ENCODE assay signal across 20 cellular contexts in genomic region chr5:14077501-14077900, GRCh38.
DNase-seq lines count a peak whose midpoint lies in the region; ATAC-seq, FAIRE-seq and TF ChIP-seq lines count a peak whose summit lies in the region.
"Had no signal": no experiment of that assay in that cellular context is flagged by ENCODE, and none has a peak within 500 bp of the region (broad histone marks: within the 10 kb centered on the region; RNA-seq: fewer than 3 reads in every experiment).

No MANE protein-coding gene starts in this region.

- no peak overlapping the region for H2BK12ac ChIP-seq in H1 (ENCODE audit: low read depth, low read length)

- no peaks in the 10 kb centered on the region for H3K36me3 ChIP-seq in IMR-90 (ENCODE audit: control insufficient read depth, insufficient read depth, low read length)
- no peaks in the 10 kb centered on the region for H3K36me3 ChIP-seq in H1 (ENCODE audit: control insufficient read depth in 2 of 4, insufficient read depth in 4 of 4, low read length in 3 of 4)
- no peaks in the 10 kb centered on the region for H3K36me3 ChIP-seq in mesendoderm (ENCODE audit: control insufficient read depth, insufficient read depth, low read length)
- H3K36me3 ChIP-seq in suprapubic skin, result no peaks in the 10 kb centered on the region
- H3K36me3 ChIP-seq: HAP-1 had no signal

- 85% methylated on average over 5 of the region's 8 CpGs; no CpG with 5 or more reads in 1 of the 2 experiments for WGBS in IMR-90 (ENCODE audit: extremely low coverage in 2 of 2, insufficient read length in 1 of 2), 2 experiments
- WGBS in H1 (ENCODE audit: extremely low coverage in 1 of 2, insufficient coverage in 1 of 2, insufficient read length in 1 of 2, insufficient replicate concordance in 2 of 2, low coverage in 1 of 2, low lambda C conversion rate in 2 of 2, missing lambda C conversion rate in 1 of 2), 2 experiments, result 92% methylated on average over 8 of the region's 8 CpGs; no CpG with 5 or more reads in 1 of the 2 experiments
- no CpG with 5 or more reads among the region's 8 CpGs for WGBS in mesendoderm (ENCODE audit: extremely low coverage, insufficient coverage, low lambda C conversion rate)
- WGBS in suprapubic skin, result 92% methylated on average over 8 of the region's 8 CpGs

- no peak for TF ChIP-seq EP300 in H1 (IDR thresholded peaks at IDR 0.05; ENCODE audit: borderline replicate concordance in 1 of 2, low read depth in 2 of 2, low read length in 2 of 2)
- TF ChIP-seq EP300 in suprapubic skin (IDR thresholded peaks at IDR 0.05), result no peak

- TF ChIP-seq CTCF in IMR-90 (conservative IDR thresholded peaks at IDR 0.05; ENCODE audit: low read depth, low read length) (no peak), H1 (IDR thresholded peaks at IDR 0.05; ENCODE audit: control extremely low read depth in 1 of 3, insufficient read depth in 1 of 3, low read depth in 1 of 3, low read length in 3 of 3) (no peak), suprapubic skin (IDR thresholded peaks at IDR 0.05) (no peak)

- no peak overlapping the region for H2BK5ac ChIP-seq in IMR-90 (ENCODE audit: low read depth, low read length, poor library complexity, severe bottlenecking)
- no peak overlapping the region for H2BK5ac ChIP-seq in H1 (ENCODE audit: low read depth, low read length)
- no peak overlapping the region for H2BK5ac ChIP-seq in mesendoderm (ENCODE audit: low read length)

- no peaks in the 10 kb centered on the region for H4K20me1 ChIP-seq in IMR-90 (ENCODE audit: insufficient read depth, low read length)
- no peaks in the 10 kb centered on the region for H4K20me1 ChIP-seq in H1 (replicated peaks in 1 of 2; ENCODE audit: control insufficient read depth in 1 of 2, insufficient read depth in 2 of 2, low read length in 2 of 2)

- DNase-seq in IMR-90 (no peak), H1 (ENCODE audit: low read depth in 1 of 2, low spot score in 2 of 2) (no peak), mesendoderm (peak; percentile 5), suprapubic skin (ENCODE audit: low spot score in 2 of 2) (no peak), CD1c-positive myeloid dendritic cell (ENCODE audit: extremely low spot score) (no peak), epidermal melanocyte (ENCODE audit: insufficient read length, low spot score) (no peak)
- DNase-seq in activated CD4-positive, CD25-positive, alpha-beta regulatory T cell treated with anti-CD3 and anti-CD28 coated beads, Interleukin-2, amount 50 U/mL, for 72 hours, result no peak
- DNase-seq: C1 segment of cervical spinal cord; Caco-2; CD4-positive, CD25-positive, alpha-beta regulatory T cell; CD8-positive, alpha-beta T cell; DMS153; DND-41; GDM1; GM23248; HFFc6 had no signal

- dilution Hi-C loops in IMR-90 (cut with HindIII; ENCODE audit: low sequenced_read_pairs, unreplicated experiment), result no loop called here

- H4K5ac ChIP-seq in IMR-90 (ENCODE audit: low read depth, low read length), result no peak overlapping the region
- H4K5ac ChIP-seq in H1 (ENCODE audit: insufficient read length, low read depth, low read length), result no peak overlapping the region
- no peak overlapping the region for H4K5ac ChIP-seq in mesendoderm (ENCODE audit: low read length)

- CTCF ChIA-PET in IMR-90 (lab: Yijun Ruan, JAX) (no interaction called here), H1 (lab: Charles Lee; ENCODE audit: partially characterized antibody) (interaction anchor here (0.7 to 2.0 kb wide), 7 partner anchors 8 to 524 kb away, joined by 3 to 9 read pairs (median 4); no protein-coding TSS in a partner anchor)

- no peaks in the 10 kb centered on the region for H3K23me2 ChIP-seq in H1 (ENCODE audit: low read depth, low read length)

- TF ChIP-seq RAD21 in IMR-90 (IDR thresholded peaks at IDR 0.05; ENCODE audit: low read length) (no peak), H1 (IDR thresholded peaks at IDR 0.05 in 1 of 2, conservative IDR thresholded peaks at IDR 0.05 in 1 of 2; ENCODE audit: low read depth in 2 of 2, low read length in 2 of 2) (no peak)

- no peaks in the 10 kb centered on the region for H3K79me2 ChIP-seq in H1 (ENCODE audit: control insufficient read depth in 1 of 2, insufficient read depth in 2 of 2, low read length in 2 of 2)
- H3K79me2 ChIP-seq in mesendoderm (ENCODE audit: control insufficient read depth, insufficient read depth, low read length), result no peaks in the 10 kb centered on the region

- no peak overlapping the region for H3K4me2 ChIP-seq in IMR-90 (ENCODE audit: low read depth, low read length)
- H3K4me2 ChIP-seq in H1 (ENCODE audit: insufficient read depth in 1 of 2, low read depth in 2 of 2, low read length in 2 of 2), result no peak overlapping the region
- no peak overlapping the region for H3K4me2 ChIP-seq in mesendoderm (ENCODE audit: low read length)

- TF ChIP-seq POLR2A in IMR-90 (IDR thresholded peaks at IDR 0.05; ENCODE audit: low read depth, low read length) (no peak), H1 (IDR thresholded peaks at IDR 0.05; ENCODE audit: control extremely low read depth in 1 of 2, low read depth in 2 of 2, low read length in 2 of 2) (no peak), suprapubic skin (IDR thresholded peaks at IDR 0.05) (no peak)

- peak overlapping the region; percentile 8; the same call in 1 of the 2 replicates for H2AK5ac ChIP-seq in IMR-90 (ENCODE audit: low read depth, low read length)
- no peak overlapping the region for H2AK5ac ChIP-seq in H1 (ENCODE audit: low read depth, low read length)
- no peak overlapping the region for H2AK5ac ChIP-seq in mesendoderm (ENCODE audit: low read length)

- intact Hi-C loops in IMR-90 (cut with micrococcal nuclease), result no loop called here

- H2AFZ ChIP-seq in IMR-90 (replicated peaks; ENCODE audit: low read length, poor library complexity) (no peak overlapping the region), H1 (ENCODE audit: low read length) (peak overlapping the region; percentile 96; the same call in 1 of the 2 replicates)
- H2AFZ ChIP-seq: GM23248 had no signal

- H4K8ac ChIP-seq in IMR-90 (ENCODE audit: low read depth in 2 of 2, low read length in 2 of 2), result no peak overlapping the region
- H4K8ac ChIP-seq in H1 (ENCODE audit: extremely low read depth, insufficient read depth, low read length), result no peak overlapping the region
- no peak overlapping the region for H4K8ac ChIP-seq in mesendoderm (ENCODE audit: low read depth, low read length)

- H2AK9ac ChIP-seq in IMR-90 (replicated peaks; ENCODE audit: low read depth, low read length, poor library complexity), result peak overlapping the region; percentile 34

- no peaks in the 10 kb centered on the region for H3K79me1 ChIP-seq in IMR-90 (ENCODE audit: low read depth in 1 of 2, low read length in 2 of 2)
- no peaks in the 10 kb centered on the region for H3K79me1 ChIP-seq in H1 (ENCODE audit: low read depth, low read length)
- no peaks in the 10 kb centered on the region for H3K79me1 ChIP-seq in mesendoderm (ENCODE audit: low read length)

- H3K4me1 ChIP-seq in IMR-90 (ENCODE audit: control insufficient read depth, insufficient read depth, low read length) (no peaks in the 10 kb centered on the region), H1 (replicated peaks in 1 of 4; ENCODE audit: control insufficient read depth in 3 of 4, insufficient read depth in 4 of 4, low read length in 3 of 4) (no peaks in the 10 kb centered on the region), mesendoderm (ENCODE audit: control insufficient read depth, low read depth, low read length) (no peaks in the 10 kb centered on the region), suprapubic skin (no peaks in the 10 kb centered on the region)
- H3K4me1 ChIP-seq: Caco-2, HAP-1 had no signal

- H2BK20ac ChIP-seq in IMR-90 (ENCODE audit: low read depth, low read length), result no peak overlapping the region
- no peak overlapping the region for H2BK20ac ChIP-seq in H1 (ENCODE audit: low read length)

- H3K27me3 ChIP-seq in IMR-90 (ENCODE audit: control insufficient read depth, insufficient read depth, low read length) (no peaks in the 10 kb centered on the region), H1 (replicated peaks in 1 of 4; ENCODE audit: control insufficient read depth in 3 of 4, extremely low read depth in 1 of 4, insufficient read depth in 3 of 4, low read length in 3 of 4) (no peaks in the 10 kb centered on the region), mesendoderm (ENCODE audit: insufficient read depth, low read length, poor library complexity) (no peaks in the 10 kb centered on the region), suprapubic skin (no peaks in the 10 kb centered on the region)

- H4K91ac ChIP-seq in IMR-90 (ENCODE audit: insufficient read depth, low read depth, low read length), result no peak overlapping the region
- H4K91ac ChIP-seq in H1 (replicated peaks; ENCODE audit: insufficient read length, low read length), result no peak overlapping the region

- H3K56ac ChIP-seq in IMR-90 (ENCODE audit: extremely low read depth, insufficient read depth, low read length) (no peak overlapping the region), H1 (replicated peaks; ENCODE audit: insufficient read length, low read depth, low read length) (no peak overlapping the region), mesendoderm (ENCODE audit: low read length) (no peak overlapping the region)

- in situ Hi-C loops in IMR-90 (cut with MboI; ENCODE audit: low sequenced_read_pairs), result no loop called here

- no peaks in the 10 kb centered on the region; the same call in 1 of the 2 replicates for H3K9me3 ChIP-seq in IMR-90 (ENCODE audit: control insufficient read depth, insufficient read depth, low read length)
- no peaks in the 10 kb centered on the region for H3K9me3 ChIP-seq in H1 (ENCODE audit: insufficient read depth in 2 of 2, low read depth in 1 of 2, low read length in 1 of 2)
- H3K9me3 ChIP-seq in suprapubic skin, result no peaks in the 10 kb centered on the region
- H3K9me3 ChIP-seq: Caco-2, HAP-1 had no signal

- H2BK15ac ChIP-seq in IMR-90 (ENCODE audit: low read depth, low read length) (no peak overlapping the region), H1 (ENCODE audit: low read length) (no peak overlapping the region), mesendoderm (replicated peaks; ENCODE audit: low read depth) (no peak overlapping the region)

- H3K27ac ChIP-seq in IMR-90 (ENCODE audit: insufficient read depth, low read length) (no peak overlapping the region), H1 (ENCODE audit: low read depth, low read length) (no peak overlapping the region), mesendoderm (ENCODE audit: low read depth, low read length) (no peak overlapping the region), suprapubic skin (no peak overlapping the region)
- H3K27ac ChIP-seq: GM23248 had no signal

- no TSS peak for BruUV-seq in IMR-90 (replicated peaks; lab: Mats Ljungman, UMichigan)

- H2BK120ac ChIP-seq in IMR-90 (ENCODE audit: low read depth, low read length), result no peak overlapping the region
- no peak overlapping the region for H2BK120ac ChIP-seq in H1 (replicated peaks; ENCODE audit: low read depth, low read length)
- H2BK120ac ChIP-seq in mesendoderm (ENCODE audit: low read depth, low read length), result no peak overlapping the region

- 0 out of 2 replicates have a peak overlapping the region, but pooled peaks have one; percentile 25 for H3K14ac ChIP-seq in IMR-90 (replicated peaks; ENCODE audit: low read depth, low read length)
- no peak overlapping the region for H3K14ac ChIP-seq in H1 (ENCODE audit: insufficient read length)

- H3K9ac ChIP-seq in IMR-90 (ENCODE audit: low read depth, low read length), result no peak overlapping the region
- H3K9ac ChIP-seq in H1 (replicated peaks in 1 of 4; ENCODE audit: extremely low read depth in 1 of 4, low read depth in 3 of 4, low read length in 3 of 4), result no peak overlapping the region
- no peak overlapping the region for H3K9ac ChIP-seq in mesendoderm (ENCODE audit: low read length)
- H3K9ac ChIP-seq: GM23248 had no signal

- no peak overlapping the region for H3K18ac ChIP-seq in IMR-90 (ENCODE audit: low read depth, low read length)
- H3K18ac ChIP-seq in H1 (ENCODE audit: extremely low read depth, low read length), result no peak overlapping the region
- no peak overlapping the region for H3K18ac ChIP-seq in mesendoderm (ENCODE audit: low read length)

- POLR2A ChIA-PET in IMR-90 (lab: Charles Lee; ENCODE audit: unreplicated experiment) (no interaction called here), H1 (lab: Charles Lee; ENCODE audit: partially characterized antibody) (no interaction called here)

- H3K4me3 ChIP-seq in IMR-90 (ENCODE audit: insufficient read depth, low read depth, low read length) (no peak overlapping the region), H1 (ENCODE audit: extremely low read depth in 1 of 4, insufficient read depth in 2 of 4, low read depth in 3 of 4, low read length in 4 of 4) (no peak overlapping the region), mesendoderm (ENCODE audit: low read length) (no peak overlapping the region), suprapubic skin (no peak overlapping the region)
- H3K4me3 ChIP-seq: GM12878, GM23248, HAP-1 had no signal

- H3K4ac ChIP-seq in IMR-90 (ENCODE audit: low read depth, low read length), result no peak overlapping the region
- no peak overlapping the region for H3K4ac ChIP-seq in H1 (replicated peaks; ENCODE audit: insufficient read length, low read depth, low read length)
- no peak overlapping the region for H3K4ac ChIP-seq in mesendoderm (ENCODE audit: low read depth, low read length)

- ATAC-seq in IMR-90 (ENCODE audit: low read depth), result no peak
- ATAC-seq: CD8-positive, alpha-beta T cell; GM12878 had no signal

- no peak for FAIRE-seq in H1 (lab: Jason Lieb, UNC)
- FAIRE-seq: GM12878, GM19239, H54 had no signal

- H3K23ac ChIP-seq in IMR-90 (ENCODE audit: low read depth, low read length), result no peak overlapping the region
- no peak overlapping the region for H3K23ac ChIP-seq in H1 (ENCODE audit: insufficient read length)
- H3K23ac ChIP-seq in mesendoderm (ENCODE audit: low read length), result no peak overlapping the region

- no peaks in the 10 kb centered on the region for H3K9me1 ChIP-seq in IMR-90 (ENCODE audit: insufficient read depth, low read length)
